In the genomic region with DNA sequence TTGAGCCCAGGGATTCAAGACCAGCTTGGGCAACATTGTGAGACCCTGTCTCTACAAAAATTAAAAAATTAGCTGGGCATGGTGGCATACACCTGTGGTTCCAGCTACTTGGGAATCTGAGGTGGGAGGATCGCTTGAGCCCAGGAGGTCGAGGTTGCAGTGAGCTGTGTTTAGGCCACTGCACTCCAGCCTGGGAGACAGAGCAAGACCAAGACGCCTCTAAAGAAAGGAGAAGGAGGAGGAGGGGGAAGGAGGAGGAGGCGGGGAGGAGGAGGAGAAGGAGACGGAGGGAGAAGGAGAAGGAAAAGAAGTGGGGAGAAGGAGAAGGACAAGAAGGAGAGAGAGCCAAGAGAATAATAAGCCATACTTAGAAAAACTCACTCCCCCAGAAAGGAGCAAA, we compare ENCODE assay signal across 21 cellular contexts.
"Had no signal": no experiment of that assay in that cellular context is flagged by ENCODE, and none has a peak within 500 bp of the region (broad histone marks: within the 10 kb centered on the region; RNA-seq: fewer than 3 reads in every experiment).

No MANE protein-coding gene starts in this region.

- H3K36me3 ChIP-seq: colonic mucosa had no signal

- H3K27ac Mint-ChIP-seq: dendritic cell treated with granulocyte-macrophage colony-stimulating factor and Interleukin-4, amounts not matched to agents 40 ng/mL and 50 ng/mL, for 4 days; mesothelial cell of epicardium; naive B cell had no signal

- H3K4me3 ChIP-seq: colonic mucosa, esophagus squamous epithelium, gastrocnemius medialis, heart right ventricle, left lung, lower lobe of right lung, mucosa of descending colon had no signal

- DNase-seq: colonic mucosa; cortex of kidney; effector CD4-positive, alpha-beta T cell; effector memory CD4-positive, alpha-beta T cell; esophagus squamous epithelium; foreskin fibroblast; foreskin melanocyte; gastrocnemius medialis; glutamatergic neuron; head of caudate nucleus; heart right ventricle; hippocampal formation; left cardiac atrium; left lung; left ventricle myocardium superior; lower lobe of right lung; mesenchymal stem cell; mucosa of descending colon; naive B cell had no signal

- ATAC-seq: gastrocnemius medialis, heart right ventricle, left cardiac atrium, left lung, left ventricle myocardium superior, lower lobe of right lung, mucosa of descending colon had no signal

- H3K4me1 Mint-ChIP-seq: mesothelial cell of epicardium, naive B cell had no signal

- H3K9me3 Mint-ChIP-seq: dendritic cell treated with granulocyte-macrophage colony-stimulating factor and Interleukin-4, amounts not matched to agents 40 ng/mL and 50 ng/mL, for 4 days; mesothelial cell of epicardium; naive B cell had no signal

- H3K27ac ChIP-seq: colonic mucosa, esophagus squamous epithelium, gastrocnemius medialis, heart right ventricle, left lung, lower lobe of right lung had no signal

- H3K27me3 ChIP-seq: colonic mucosa, esophagus squamous epithelium, gastrocnemius medialis, heart right ventricle, left lung had no signal

- H3K4me1 ChIP-seq: colonic mucosa, esophagus squamous epithelium, gastrocnemius medialis, heart right ventricle, left lung, lower lobe of right lung had no signal

- H3K9me3 ChIP-seq: colonic mucosa, esophagus squamous epithelium, gastrocnemius medialis, heart right ventricle, left lung, lower lobe of right lung, mucosa of descending colon had no signal

- H3K4me3 Mint-ChIP-seq: dendritic cell treated with granulocyte-macrophage colony-stimulating factor and Interleukin-4, amounts not matched to agents 40 ng/mL and 50 ng/mL, for 4 days; mesothelial cell of epicardium; naive B cell had no signal

- H3K27me3 Mint-ChIP-seq: dendritic cell treated with granulocyte-macrophage colony-stimulating factor and Interleukin-4, amounts not matched to agents 40 ng/mL and 50 ng/mL, for 4 days; naive B cell had no signal
